In the genomic region with DNA sequence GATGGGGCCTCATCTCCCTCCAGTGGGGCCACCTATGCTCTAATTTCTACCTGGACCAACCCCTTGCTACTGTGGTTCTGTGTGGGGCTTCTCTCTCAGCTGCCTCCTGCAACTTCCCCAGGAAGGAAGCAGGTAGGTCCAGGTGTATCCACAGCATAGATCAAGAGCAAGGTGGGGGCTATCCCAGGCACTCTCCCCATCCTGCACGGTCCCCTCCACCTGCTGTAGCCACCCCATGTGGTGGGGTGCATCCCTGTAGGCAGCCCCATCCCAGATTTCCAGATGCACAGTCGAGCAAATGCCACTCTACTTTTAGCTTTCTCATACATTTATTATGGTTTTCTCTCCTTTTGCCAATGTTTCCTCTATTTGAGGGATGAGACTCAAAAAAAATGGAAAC, we compare ENCODE assay signal across 21 cellular contexts.
"Had no signal": no experiment of that assay in that cellular context is flagged by ENCODE, and none has a peak within 500 bp of the region (broad histone marks: within the 10 kb centered on the region; RNA-seq: fewer than 3 reads in every experiment).

No MANE protein-coding gene starts in this region.

- H3K4me1 ChIP-seq: colonic mucosa, foreskin keratinocyte, gastroesophageal sphincter, heart left ventricle, left lung, lower lobe of right lung had no signal

- DNase-seq: cerebellar nuclear complex; colonic mucosa; cortex of kidney; effector CD8-positive, alpha-beta T cell; effector memory CD8-positive, alpha-beta T cell; endodermal cell; erythroblast; foreskin keratinocyte; heart left ventricle; hypothalamus; left cardiac atrium; left lung; left ventricle myocardium superior; lower lobe of right lung; mesendoderm; midbrain had no signal

- H3K4me3 Mint-ChIP-seq: dendritic cell treated with granulocyte-macrophage colony-stimulating factor and Interleukin-4, amounts not matched to agents 40 ng/mL and 50 ng/mL, for 4 days; effector memory CD8-positive, alpha-beta T cell; endodermal cell had no signal

- H3K4me1 Mint-ChIP-seq: endodermal cell had no signal

- H3K4me3 ChIP-seq: colonic mucosa, gastroesophageal sphincter, heart left ventricle, hepatocyte, left lung, lower lobe of right lung had no signal

- H3K36me3 ChIP-seq: colonic mucosa, gastroesophageal sphincter, heart left ventricle, left lung, lower lobe of right lung had no signal

- ATAC-seq: effector memory CD8-positive, alpha-beta T cell; esophagus mucosa; foreskin keratinocyte; gastroesophageal sphincter; heart left ventricle; left cardiac atrium; left lung; left ventricle myocardium superior had no signal

- H3K4me2 ChIP-seq: hepatocyte had no signal

- H3K9me3 ChIP-seq: colonic mucosa, gastroesophageal sphincter, lower lobe of right lung had no signal

- H3K27ac Mint-ChIP-seq: dendritic cell treated with granulocyte-macrophage colony-stimulating factor and Interleukin-4, amounts not matched to agents 40 ng/mL and 50 ng/mL, for 4 days; effector memory CD8-positive, alpha-beta T cell; endodermal cell had no signal

- H3K27ac ChIP-seq: colonic mucosa, epithelial cell of prostate, foreskin keratinocyte, gastroesophageal sphincter, heart left ventricle, hepatocyte, left lung, lower lobe of right lung had no signal

- H3K27me3 ChIP-seq: colonic mucosa, foreskin keratinocyte, gastroesophageal sphincter, heart left ventricle, hepatocyte, left lung had no signal

- H2AFZ ChIP-seq: hepatocyte had no signal
